In genomic region chr15:31005660-31006059, GRCh38 we compare ENCODE assay signal across 14 cellular contexts.
"Had no signal": no experiment of that assay in that cellular context is flagged by ENCODE, and none has a peak within 500 bp of the region (broad histone marks: within the 10 kb centered on the region; RNA-seq: fewer than 3 reads in every experiment).

No MANE protein-coding gene starts in this region.

- H3K9me3 Mint-ChIP-seq: activated T-cell treated with anti-CD3 and anti-CD28 coated beads, Interleukin-2, amount 50 U/mL, for 72 hours had no signal

- H3K27ac Mint-ChIP-seq: activated T-cell treated with anti-CD3 and anti-CD28 coated beads, Interleukin-2, amount 50 U/mL, for 72 hours had no signal

- DNase-seq: activated CD4-positive, alpha-beta T cell treated with anti-CD3 and anti-CD28 coated beads for 1 hour; activated CD4-positive, alpha-beta T cell treated with anti-CD3 and anti-CD28 coated beads, Interleukin-2, amount 50 U/mL, for 48 hours; activated naive CD4-positive, alpha-beta T cell; activated T-cell treated with anti-CD3 and anti-CD28 coated beads, Interleukin-2, amount 50 U/mL, for 72 hours; esophagus squamous epithelium; foreskin fibroblast; glutamatergic neuron; left colon; pancreas; stimulated activated CD4-positive, alpha-beta T cell treated with anti-CD3 and anti-CD28 coated beads, Interleukin-4, amount 100 ng/mL, for 4 hours; tibial artery; uterus had no signal

- H3K27ac ChIP-seq: cardiac muscle cell, pancreas, tibial artery, uterus had no signal

- H3K4me3 Mint-ChIP-seq: activated T-cell treated with anti-CD3 and anti-CD28 coated beads, Interleukin-2, amount 50 U/mL, for 72 hours; neural crest cell had no signal

- H3K27me3 ChIP-seq: cardiac muscle cell, esophagus squamous epithelium, pancreas, uterus had no signal

- H3K4me3 ChIP-seq: cardiac muscle cell, esophagus squamous epithelium, pancreas, tibial artery, uterus had no signal

- ATAC-seq: activated T-cell treated with anti-CD3 and anti-CD28 coated beads, Interleukin-2, amount 50 U/mL, for 72 hours; left colon; pancreas had no signal

- H3K4me1 ChIP-seq: pancreas, uterus had no signal
